In genomic region chr3:122533931-122534334, GRCh38 we compare ENCODE assay signal across 1 cellular context.
TF ChIP-seq lines count a peak whose summit lies in the region.

No MANE protein-coding gene starts in this region.

TF ChIP-seq in K562, 482 proteins besides CTCF, POLR2A, EP300 and RAD21:
- no peak for TF ChIP-seq AFF1 (IDR thresholded peaks at IDR 0.05; ENCODE audit: low read depth in 1 of 2, partially characterized antibody in 2 of 2)
- TF ChIP-seq HES1 (IDR thresholded peaks at IDR 0.05; ENCODE audit: low read depth) = no peak
- no peak for TF ChIP-seq MNT (conservative IDR thresholded peaks at IDR 0.05)
- TF ChIP-seq KLF16 (IDR thresholded peaks at IDR 0.05) = no peak
- TF ChIP-seq CBFA2T3 (IDR thresholded peaks at IDR 0.05) = peak; percentile 20; the same call in 1 of the 2 replicates
- no peak for TF ChIP-seq ZBED1 (IDR thresholded peaks at IDR 0.05)
- TF ChIP-seq FOSL1 (tag; conservative IDR thresholded peaks at IDR 0.05) = peak; percentile 87
- TF ChIP-seq MECOM (CRISPR knock-in tag; IDR thresholded peaks at IDR 0.05) = no peak
- no peak for TF ChIP-seq HEY1 (CRISPR knock-in tag; IDR thresholded peaks at IDR 0.05; ENCODE audit: borderline replicate concordance)
- no peak for TF ChIP-seq HMG20A (CRISPR knock-in tag; conservative IDR thresholded peaks at IDR 0.05)
- TF ChIP-seq JUND (IDR thresholded peaks at IDR 0.05; ENCODE audit: borderline replicate concordance, low read depth, low read length) = peak; percentile 62; the same call in 1 of the 2 replicates
- no peak for TF ChIP-seq JUND (tag; IDR thresholded peaks at IDR 0.05; ENCODE audit: borderline replicate concordance, low read depth, low read length)
- peak; percentile 60 for TF ChIP-seq ATF3 (IDR thresholded peaks at IDR 0.05)
- TF ChIP-seq ATF3 (CRISPR knock-in tag; conservative IDR thresholded peaks at IDR 0.05) = no peak
